ENCODE assay signal across 1 cellular context in genomic region chr20:12570371-12570770, GRCh38.
TF ChIP-seq lines count a peak whose summit lies in the region.

No MANE protein-coding gene starts in this region.

TF ChIP-seq in HepG2, 621 proteins besides CTCF, POLR2A, EP300 and RAD21 (continued from another document):
- TF ChIP-seq RARG (CRISPR knock-in tag; IDR thresholded peaks at IDR 0.05; ENCODE audit: low read depth) (no peak), CBX5 (CRISPR knock-in tag; IDR thresholded peaks at IDR 0.05; ENCODE audit: borderline replicate concordance) (no peak), ZNF562 (CRISPR knock-in tag; IDR thresholded peaks at IDR 0.05; ENCODE audit: borderline replicate concordance) (no peak), ZFAT (CRISPR knock-in tag; conservative IDR thresholded peaks at IDR 0.05) (no peak), SMC3 (IDR thresholded peaks at IDR 0.05; ENCODE audit: low read length) (peak; percentile 66), ZNF232 (CRISPR knock-in tag; IDR thresholded peaks at IDR 0.05; ENCODE audit: borderline replicate concordance) (no peak), SP140L (CRISPR knock-in tag; IDR thresholded peaks at IDR 0.05; ENCODE audit: borderline replicate concordance) (0 out of 2 replicates have a peak, but pooled peaks have one; percentile 35), SP5 (CRISPR knock-in tag; IDR thresholded peaks at IDR 0.05; ENCODE audit: borderline replicate concordance, low read depth) (no peak), AHDC1 (CRISPR knock-in tag; IDR thresholded peaks at IDR 0.05; ENCODE audit: borderline replicate concordance) (no peak), JUNB (CRISPR knock-in tag; IDR thresholded peaks at IDR 0.05; ENCODE audit: borderline replicate concordance) (no peak), ZMYM4 (CRISPR knock-in tag; IDR thresholded peaks at IDR 0.05) (0 out of 2 replicates have a peak, but pooled peaks have one; percentile 15), NFRKB (IDR thresholded peaks at IDR 0.05) (no peak), ZNF20 (CRISPR knock-in tag; IDR thresholded peaks at IDR 0.05) (no peak), HMGXB4 (CRISPR knock-in tag; IDR thresholded peaks at IDR 0.05; ENCODE audit: borderline replicate concordance in 1 of 2, low read depth in 1 of 2) (0 out of 4 replicates have a peak, but pooled peaks of 1 of the 2 experiments have one; percentile 30), HMG20A (CRISPR knock-in tag; IDR thresholded peaks at IDR 0.05; ENCODE audit: borderline replicate concordance) (no peak), ZNF644 (CRISPR knock-in tag; IDR thresholded peaks at IDR 0.05; ENCODE audit: low read depth) (peak; percentile 71; the same call in 1 of the 2 replicates), ZNF124 (CRISPR knock-in tag; IDR thresholded peaks at IDR 0.05) (no peak), MLLT10 (CRISPR knock-in tag; IDR thresholded peaks at IDR 0.05) (no peak), ZNF572 (CRISPR knock-in tag; IDR thresholded peaks at IDR 0.05) (no peak), POLR2AphosphoS5 (IDR thresholded peaks at IDR 0.05; ENCODE audit: low read depth, low read length) (no peak), ZFYVE20 (CRISPR knock-in tag; IDR thresholded peaks at IDR 0.05; ENCODE audit: borderline replicate concordance, low read depth) (no peak), FOSL2 (CRISPR knock-in tag; IDR thresholded peaks at IDR 0.05) (0 out of 2 replicates have a peak, but pooled peaks have one; percentile 8), MAX (IDR thresholded peaks at IDR 0.05) (0 out of 2 replicates have a peak, but pooled peaks have one; percentile 35)
- TF ChIP-seq, protein P1, sequence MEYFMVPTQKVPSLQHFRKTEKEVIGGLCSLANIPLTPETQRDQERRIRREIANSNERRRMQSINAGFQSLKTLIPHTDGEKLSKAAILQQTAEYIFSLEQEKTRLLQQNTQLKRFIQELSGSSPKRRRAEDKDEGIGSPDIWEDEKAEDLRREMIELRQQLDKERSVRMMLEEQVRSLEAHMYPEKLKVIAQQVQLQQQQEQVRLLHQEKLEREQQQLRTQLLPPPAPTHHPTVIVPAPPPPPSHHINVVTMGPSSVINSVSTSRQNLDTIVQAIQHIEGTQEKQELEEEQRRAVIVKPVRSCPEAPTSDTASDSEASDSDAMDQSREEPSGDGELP (IDR thresholded peaks at IDR 0.05; ENCODE audit: borderline replicate concordance, low read depth), result peak; percentile 43; the same call in 1 of the 2 replicates
